In the genomic region with DNA sequence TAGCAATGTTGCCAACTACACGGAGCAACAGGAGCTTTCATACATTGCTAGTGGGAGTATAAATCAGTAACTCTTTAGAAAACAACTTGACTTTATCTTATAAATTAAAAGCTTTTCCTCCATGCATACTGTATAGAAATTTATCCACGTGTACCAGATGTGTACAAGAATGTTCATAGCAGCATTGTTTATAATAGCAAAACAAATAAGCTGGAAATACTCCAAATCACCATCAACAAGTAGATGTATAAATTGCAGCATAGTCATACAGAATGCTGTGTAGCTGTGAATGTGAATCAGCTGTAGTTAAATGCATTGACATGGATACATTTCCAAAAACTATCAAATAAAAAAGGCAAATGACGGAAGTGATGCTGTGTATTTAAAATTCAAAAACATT, we compare ENCODE assay signal across 14 cellular contexts. TPM values are rescaled to one million over a fixed set of nuclear protein-coding genes. Genes with fewer than 3 reads are reported as not detected.
A peak's percentile ranks its signal among the peaks of the same experiment; 100 is the strongest.
DNase-seq lines count a peak whose midpoint lies in the region; ATAC-seq and TF ChIP-seq lines count a peak whose summit lies in the region.
"Had no signal": no experiment of that assay in that cellular context is flagged by ENCODE, and none has a peak within 500 bp of the region (broad histone marks: within the 10 kb centered on the region; RNA-seq: fewer than 3 reads in every experiment).

No MANE protein-coding gene starts in this region.

- no peak for TF ChIP-seq RAD21 in IMR-90 (IDR thresholded peaks at IDR 0.05; ENCODE audit: low read length)

- CTCF ChIA-PET in CD8-positive, alpha-beta memory T cell (lab: Charles Lee): no interaction called here
- CTCF ChIA-PET in IMR-90 (lab: Yijun Ruan, JAX): interaction anchor here (0.9 kb wide), 1 partner anchor 16 kb away, joined by 3 read pairs; no protein-coding TSS in a partner anchor

- no peak overlapping the region for H4K8ac ChIP-seq in IMR-90 (ENCODE audit: low read depth in 2 of 2, low read length in 2 of 2)

- WGBS in IMR-90 (ENCODE audit: extremely low coverage in 2 of 2, insufficient read length in 1 of 2), 2 experiments: no CpG with 5 or more reads among the region's 3 CpGs
- 52 to 54% (median 53%) methylated on average over 3 of the region's 3 CpGs for WGBS in adrenal gland, 4 donors

- peaks cover 20% of the 10 kb centered on the region; the same call in 1 of the 2 replicates for H3K9me1 ChIP-seq in IMR-90 (ENCODE audit: insufficient read depth, low read length)

- no peak overlapping the region for H4K91ac ChIP-seq in IMR-90 (ENCODE audit: insufficient read depth, low read depth, low read length)

- no peak overlapping the region for H4K5ac ChIP-seq in IMR-90 (ENCODE audit: low read depth, low read length)

- H3K4me1 Mint-ChIP-seq in CD8-positive, alpha-beta memory T cell: peaks cover 58 to 79% (median 77%) of the 10 kb centered on the region in 3 donors

- H4K20me1 ChIP-seq in IMR-90 (ENCODE audit: insufficient read depth, low read length): peaks cover 32% of the 10 kb centered on the region; the same call in 1 of the 2 replicates

- H3K27me3 ChIP-seq in CD8-positive, alpha-beta memory T cell (ENCODE audit: insufficient read depth, low read length, poor library complexity, severe bottlenecking): no peaks in the 10 kb centered on the region
- H3K27me3 ChIP-seq in IMR-90 (ENCODE audit: control insufficient read depth, insufficient read depth, low read length): no peaks in the 10 kb centered on the region
- no peaks in the 10 kb centered on the region for H3K27me3 ChIP-seq in gastrocnemius medialis
- no peaks in the 10 kb centered on the region for H3K27me3 ChIP-seq in adrenal gland
- H3K27me3 ChIP-seq: BLaER1 had no signal

- no peaks in the 10 kb centered on the region for H3K9me3 Mint-ChIP-seq in CD8-positive, alpha-beta memory T cell
- H3K9me3 Mint-ChIP-seq: IgD-negative memory B cell had no signal

- no peak overlapping the region for H2BK20ac ChIP-seq in IMR-90 (ENCODE audit: low read depth, low read length)

- H3K36me3 ChIP-seq in CD8-positive, alpha-beta memory T cell (ENCODE audit: insufficient read depth, low read length): peaks cover 33% of the 10 kb centered on the region
- H3K36me3 ChIP-seq in IMR-90 (ENCODE audit: control insufficient read depth, insufficient read depth, low read length) (peaks cover 27% of the 10 kb centered on the region), gastrocnemius medialis (peaks cover 0 to 42% of the 10 kb centered on the region in 2 donors), adrenal gland (replicated peaks in 1 of 2) (peaks cover 0 to 37% of the 10 kb centered on the region in 2 donors)

- H3K4me1 ChIP-seq in CD8-positive, alpha-beta memory T cell (ENCODE audit: insufficient read depth, low read length): peaks cover 39% of the 10 kb centered on the region
- H3K4me1 ChIP-seq in IMR-90 (ENCODE audit: control insufficient read depth, insufficient read depth, low read length): peaks cover 14% of the 10 kb centered on the region
- H3K4me1 ChIP-seq in gastrocnemius medialis: peaks cover 54 to 58% of the 10 kb centered on the region in 2 donors
- H3K4me1 ChIP-seq in adrenal gland (replicated peaks in 1 of 2): peaks cover 33 to 43% of the 10 kb centered on the region in 2 donors

- dilution Hi-C loops in IMR-90 (cut with HindIII; ENCODE audit: low sequenced_read_pairs, unreplicated experiment): no loop called here

- peaks cover 43 to 66% of the 10 kb centered on the region in 2 experiments for H3K79me1 ChIP-seq in IMR-90 (ENCODE audit: low read depth in 1 of 2, low read length in 2 of 2)

- no peaks in the 10 kb centered on the region for H3K27me3 Mint-ChIP-seq in CD8-positive, alpha-beta memory T cell
- H3K27me3 Mint-ChIP-seq: IgD-negative memory B cell had no signal

- no peak overlapping the region for H2AK9ac ChIP-seq in IMR-90 (replicated peaks; ENCODE audit: low read depth, low read length, poor library complexity)

- POLR2A ChIA-PET in CD8-positive, alpha-beta memory T cell (lab: Charles Lee): no interaction called here
- POLR2A ChIA-PET in IMR-90 (lab: Charles Lee; ENCODE audit: unreplicated experiment): no interaction called here

- in situ Hi-C loops in IMR-90 (cut with MboI; ENCODE audit: low sequenced_read_pairs) (loop anchor here (10.0 kb wide), 1 partner anchor 320 kb away; no protein-coding TSS in a partner anchor), gastrocnemius medialis (cut with MboI; ENCODE audit: low sequenced_read_pairs in 4 of 4) (loop anchor here (10.0 to 25.0 kb wide), 5 partner anchors 290 to 1713 kb away; a partner anchor contains a TSS)

- H2AK5ac ChIP-seq in IMR-90 (ENCODE audit: low read depth, low read length): no peak overlapping the region

- H3K4ac ChIP-seq in IMR-90 (ENCODE audit: low read depth, low read length): no peak overlapping the region

- peak overlapping the region in 5 of 8 donors; percentile 7 to 49 (median 26) for H3K27ac Mint-ChIP-seq in CD8-positive, alpha-beta memory T cell

- no peak overlapping the region for H3K18ac ChIP-seq in IMR-90 (ENCODE audit: low read depth, low read length)

- no peak overlapping the region for H3K4me3 ChIP-seq in CD8-positive, alpha-beta memory T cell (ENCODE audit: low read length)
- H3K4me3 ChIP-seq in IMR-90 (ENCODE audit: insufficient read depth, low read depth, low read length) (no peak overlapping the region), gastrocnemius medialis (no peak overlapping the region), adrenal gland (no peak overlapping the region)
- H3K4me3 ChIP-seq: A549, BLaER1, HAP-1 had no signal

- no peak overlapping the region for H2BK15ac ChIP-seq in IMR-90 (ENCODE audit: low read depth, low read length)

- no peak overlapping the region for H3K4me3 Mint-ChIP-seq in CD8-positive, alpha-beta memory T cell

- H3K23ac ChIP-seq in IMR-90 (ENCODE audit: low read depth, low read length): no peak overlapping the region

- no peak for ATAC-seq in IMR-90 (ENCODE audit: low read depth)
- no peak for ATAC-seq in gastrocnemius medialis
- ATAC-seq: A549 had no signal

- no peak overlapping the region for H3K27ac ChIP-seq in CD8-positive, alpha-beta memory T cell (ENCODE audit: low read depth, low read length)
- no peak overlapping the region for H3K27ac ChIP-seq in IMR-90 (ENCODE audit: insufficient read depth, low read length)
- peak overlapping the region in 3 of 4 donors; percentile 89 to 96 (median 92) for H3K27ac ChIP-seq in gastrocnemius medialis
- H3K27ac ChIP-seq in adrenal gland: no peak overlapping the region
- H3K27ac ChIP-seq: A549, BLaER1 had no signal

- TF ChIP-seq CTCF in IMR-90 (conservative IDR thresholded peaks at IDR 0.05; ENCODE audit: low read depth, low read length) (no peak), gastrocnemius medialis (IDR thresholded peaks at IDR 0.05 in 4 of 5, conservative IDR thresholded peaks at IDR 0.05 in 1 of 5) (no peak), adrenal gland (IDR thresholded peaks at IDR 0.05) (no peak)

- TF ChIP-seq POLR2A in IMR-90 (IDR thresholded peaks at IDR 0.05; ENCODE audit: low read depth, low read length) (no peak), gastrocnemius medialis (IDR thresholded peaks at IDR 0.05) (no peak), adrenal gland (IDR thresholded peaks at IDR 0.05) (no peak)

- no peak overlapping the region for H2BK5ac ChIP-seq in IMR-90 (ENCODE audit: low read depth, low read length, poor library complexity, severe bottlenecking)

- H3K14ac ChIP-seq in IMR-90 (replicated peaks; ENCODE audit: low read depth, low read length): no peak overlapping the region

- BruUV-seq in IMR-90 (replicated peaks; lab: Mats Ljungman, UMichigan): no TSS peak

- no peak overlapping the region for H2AFZ ChIP-seq in IMR-90 (replicated peaks; ENCODE audit: low read length, poor library complexity)

- no peak overlapping the region for H2BK120ac ChIP-seq in IMR-90 (ENCODE audit: low read depth, low read length)

- H3K9ac ChIP-seq in IMR-90 (ENCODE audit: low read depth, low read length): no peak overlapping the region
- H3K9ac ChIP-seq: BLaER1 had no signal

- DNase-seq in CD8-positive, alpha-beta memory T cell: no peak
- peak; percentile 9 for DNase-seq in IMR-90
- DNase-seq in fibroblast of gingiva (ENCODE audit: low read depth): peak; percentile 45
- no peak for DNase-seq in gastrocnemius medialis
- no peak for DNase-seq in head of caudate nucleus
- no peak for DNase-seq in activated CD4-positive, alpha-beta T cell treated with anti-CD3 and anti-CD28 coated beads, Interleukin-2, amount 50 U/mL, for 1 hour
- no peak for DNase-seq in adrenal gland
- DNase-seq: AML-193, DMS53, GF-D8 had no signal

- no peak overlapping the region for H3K56ac ChIP-seq in IMR-90 (ENCODE audit: extremely low read depth, insufficient read depth, low read length)

- H3K36me3 Mint-ChIP-seq in CD8-positive, alpha-beta memory T cell: peaks cover 3 to 87% (median 32%) of the 10 kb centered on the region in 3 donors

- no peaks in the 10 kb centered on the region for H3K9me3 ChIP-seq in CD8-positive, alpha-beta memory T cell (ENCODE audit: low read length)
- H3K9me3 ChIP-seq in IMR-90 (ENCODE audit: control insufficient read depth, insufficient read depth, low read length): no peaks in the 10 kb centered on the region
- H3K9me3 ChIP-seq in gastrocnemius medialis: no peaks in the 10 kb centered on the region
- H3K9me3 ChIP-seq in adrenal gland (replicated peaks in 1 of 3): no peaks in the 10 kb centered on the region
- H3K9me3 ChIP-seq: A549, BLaER1, HAP-1 had no signal

- H3K4me2 ChIP-seq in IMR-90 (ENCODE audit: low read depth, low read length): no peak overlapping the region
- H3K4me2 ChIP-seq: A549, BLaER1 had no signal

- intact Hi-C loops in IMR-90 (cut with micrococcal nuclease) (no loop called here), gastrocnemius medialis (cut with DNase I; ENCODE audit: low total_unique reads) (loop anchor here (2.0 to 10.0 kb wide), 5 partner anchors 88 to 800 kb away; a partner anchor contains a TSS), head of caudate nucleus (cut with DNase I) (no loop called here), adrenal gland (cut with DNase I) (no loop called here)

TF ChIP-seq in IMR-90, 13 proteins besides CTCF, POLR2A, EP300 and RAD21 (continues in another document):
- no peak for TF ChIP-seq MAFK (IDR thresholded peaks at IDR 0.05; ENCODE audit: low read depth, low read length)
- TF ChIP-seq FOS (IDR thresholded peaks at IDR 0.05; ENCODE audit: low read depth, low read length): no peak
- no peak for TF ChIP-seq CEBPB (IDR thresholded peaks at IDR 0.05; ENCODE audit: low read depth, low read length)

RNA-seq across cellular contexts. Expression of a gene that starts 6.0 kb away (rescaled TPM):
- total RNA-seq in CD8-positive, alpha-beta memory T cell: 100 to 1,000 TPM; 169 to 189 TPM
- 185 TPM for polyA plus RNA-seq in CD8-positive, alpha-beta memory T cell
- total RNA-seq in IMR-90 (2012; rRNA removed) (93.6 and 120 TPM in 2 replicates), gastrocnemius medialis (100 to 1,000 TPM; 174 to 433 (median 247) TPM), adrenal gland (100 to 1,000 TPM in 6 of 8 donors, 10 to 100 TPM in 2; 88.2 to 363 (median 128) TPM)
- polyA plus RNA-seq in IMR-90 (2012; rRNA removed) (89.4 and 109 TPM in 2 replicates), adrenal gland (100 to 1,000 TPM in 1 of 3 donors, 10 to 100 TPM in 2; 24.8 to 136 (median 30.0) TPM)
- polyA plus RNA-seq in IMR-90 (2012; cell fraction: cytosol; rRNA removed): 70.0 and 1,836 TPM in 2 replicates
- polyA plus RNA-seq in IMR-90 (2012; cell fraction: nucleus; rRNA removed; ENCODE audit: low replicate concordance): 106 and 537 TPM in 2 replicates

Comparison
In these comparisons a context has a peak if more than half of its experiments do, and no peak if none do; other contexts are left out.
1. DNase-seq: peak in IMR-90 (single experiment) and fibroblast of gingiva (single experiment); none in CD8-positive, alpha-beta memory T cell (0 of 5), gastrocnemius medialis (0 of 2), head of caudate nucleus (0 of 42), activated CD4-positive, alpha-beta T cell treated with anti-CD3 and anti-CD28 coated beads, Interleukin-2, amount 50 U/mL, for 1 hour (single experiment) and adrenal gland (0 of 7).
2. H3K27ac ChIP-seq: peak in gastrocnemius medialis (3 of 4); none in CD8-positive, alpha-beta memory T cell (single experiment), IMR-90 (single experiment) and adrenal gland (0 of 5).